ENCODE assay signal across 1 cellular context in the genomic region with DNA sequence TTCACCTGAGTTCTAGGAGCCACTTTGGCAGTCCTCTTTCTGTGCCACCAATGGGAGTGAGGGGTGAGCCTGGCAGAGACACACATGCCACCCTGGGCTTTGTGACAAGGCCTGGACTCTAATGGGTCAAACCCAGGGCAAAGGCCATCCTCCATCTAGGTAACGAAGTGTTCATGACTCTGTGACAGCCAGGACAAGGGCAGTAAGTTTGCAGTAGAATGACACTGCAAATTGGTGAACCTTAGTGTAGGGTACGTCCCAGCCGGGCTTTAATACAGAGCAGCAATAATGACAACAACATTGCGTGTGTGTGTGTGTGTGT.
TF ChIP-seq lines count a peak whose summit lies in the region.

No MANE protein-coding gene starts in this region.

TF ChIP-seq in IMR-90, 13 proteins besides CTCF, POLR2A, EP300 and RAD21 (continued from another document):
- TF ChIP-seq, protein P1, sequence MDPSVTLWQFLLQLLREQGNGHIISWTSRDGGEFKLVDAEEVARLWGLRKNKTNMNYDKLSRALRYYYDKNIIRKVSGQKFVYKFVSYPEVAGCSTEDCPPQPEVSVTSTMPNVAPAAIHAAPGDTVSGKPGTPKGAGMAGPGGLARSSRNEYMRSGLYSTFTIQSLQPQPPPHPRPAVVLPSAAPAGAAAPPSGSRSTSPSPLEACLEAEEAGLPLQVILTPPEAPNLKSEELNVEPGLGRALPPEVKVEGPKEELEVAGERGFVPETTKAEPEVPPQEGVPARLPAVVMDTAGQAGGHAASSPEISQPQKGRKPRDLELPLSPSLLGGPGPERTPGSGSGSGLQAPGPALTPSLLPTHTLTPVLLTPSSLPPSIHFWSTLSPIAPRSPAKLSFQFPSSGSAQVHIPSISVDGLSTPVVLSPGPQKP (IDR thresholded peaks at IDR 0.05; ENCODE audit: borderline replicate concordance, low read depth, low read length), result no peak
